Comparison of ENCODE assay signal across 19 cellular contexts in genomic region chr21:45465611-45466329, GRCh38.
A peak's percentile ranks its signal among the peaks of the same experiment; 100 is the strongest.
DNase-seq lines count a peak whose midpoint lies in the region; ATAC-seq and TF ChIP-seq lines count a peak whose summit lies in the region.
"Had no signal": no experiment of that assay in that cellular context is flagged by ENCODE, and none has a peak within 500 bp of the region (broad histone marks: within the 10 kb centered on the region; RNA-seq: fewer than 3 reads in every experiment).

No MANE protein-coding gene starts in this region.

- peaks cover 0 to 73% (median 0%) of the 10 kb centered on the region in 3 experiments for H3K27me3 ChIP-seq in neuronal stem cell (ENCODE audit: control insufficient read depth in 3 of 3, insufficient read depth in 3 of 3, low read depth in 1 of 3, low read length in 3 of 3)
- H3K27me3 ChIP-seq: neural progenitor cell, Peyer's patch had no signal

- peaks cover 12 to 14% of the 10 kb centered on the region in 2 donors for H3K9me3 ChIP-seq in neuronal stem cell (replicated peaks in 1 of 2; ENCODE audit: control insufficient read depth in 2 of 2, insufficient read depth in 1 of 2, low read depth in 1 of 2, low read length in 2 of 2)
- no peaks in the 10 kb centered on the region for H3K9me3 ChIP-seq in OCI-LY7 (ENCODE audit: low read length)
- H3K9me3 ChIP-seq: gastrocnemius medialis, Peyer's patch had no signal

- H3K9ac ChIP-seq in neuronal stem cell (ENCODE audit: low read depth, low read length, poor library complexity), result peak overlapping the region; percentile 25
- H3K9ac ChIP-seq: neural progenitor cell had no signal

- H3K4ac ChIP-seq in neuronal stem cell (ENCODE audit: low read length), result no peak overlapping the region

- no peak overlapping the region for H2BK15ac ChIP-seq in neuronal stem cell (ENCODE audit: low read length)

- H4K8ac ChIP-seq in neuronal stem cell (ENCODE audit: low read depth, low read length), result no peak overlapping the region

- H3K4me2 ChIP-seq in neuronal stem cell (ENCODE audit: insufficient read depth, low read length, poor library complexity, severe bottlenecking), result no peak overlapping the region
- H3K4me2 ChIP-seq in OCI-LY7 (ENCODE audit: low read length), result no peak overlapping the region
- H3K4me2 ChIP-seq: neural progenitor cell had no signal

- no peak overlapping the region for H2BK5ac ChIP-seq in neuronal stem cell (ENCODE audit: low read length)

- TF ChIP-seq CTCF in OCI-LY7 (conservative IDR thresholded peaks at IDR 0.05; ENCODE audit: low read length), result no peak

- H2AFZ ChIP-seq in neuronal stem cell (ENCODE audit: low read length), result no peak overlapping the region
- no peak overlapping the region for H2AFZ ChIP-seq in OCI-LY7 (ENCODE audit: low read length)
- H2AFZ ChIP-seq: neural progenitor cell had no signal

- BruUV-seq in OCI-LY7 (replicated peaks; lab: Mats Ljungman, UMichigan), result no TSS peak

- intact Hi-C loops in Right ventricle myocardium superior (cut with DNase I) (loop anchor here (10.0 kb wide), 1 partner anchor 359 kb away; no protein-coding TSS in a partner anchor), cardiac septum (cut with DNase I) (no loop called here), left cardiac atrium (cut with DNase I) (no loop called here), OCI-LY7 (cut with micrococcal nuclease; ENCODE audit: unreplicated experiment) (no loop called here)

- peak; percentile 42 for DNase-seq in Right ventricle myocardium superior
- DNase-seq in cardiac septum (ENCODE audit: low spot score), result no peak
- peak; percentile 22 for DNase-seq in left cardiac atrium
- DNase-seq in neuronal stem cell (ENCODE audit: low spot score), result no peak
- no peak for DNase-seq in OCI-LY7 (ENCODE audit: low spot score)
- no peak for DNase-seq in NCI-H2196 (lab: John Stamatoyannopoulos, UW; ENCODE audit: unreplicated experiment)
- DNase-seq: activated CD4-positive, alpha-beta T cell treated with anti-CD3 and anti-CD28 coated beads for 48 hours; activated naive CD4-positive, alpha-beta T cell treated with anti-CD3 and anti-CD28 coated beads, Interleukin-2, amount 10 ng/mL, durations not matched to agents 7 days and 5 days; activated T-cell treated with anti-CD3 and anti-CD28 coated beads, Interleukin-2, amount 50 U/mL, for 48 hours; gastrocnemius medialis; NCI-H2029 treated with DMSO at 0.1 percent for 48 hours; NCI-H446 treated with DMSO at 0.1 percent for 48 hours; NK-92 treated with Interleukin-12 subunit alpha and Interleukin-12 subunit beta, amount 100 ng/mL, for 24 hours; T-helper 17 cell had no signal

- no peak overlapping the region for H3K23ac ChIP-seq in neuronal stem cell (ENCODE audit: low read depth, low read length, poor library complexity)

- POLR2A ChIA-PET in OCI-LY7 (lab: Charles Lee), result no interaction called here

- H3K79me1 ChIP-seq in neuronal stem cell (ENCODE audit: low read depth, low read length), result peaks cover 10% of the 10 kb centered on the region

- H3K27ac ChIP-seq in neuronal stem cell (replicated peaks; ENCODE audit: low read length), result no peak overlapping the region
- no peak overlapping the region for H3K27ac ChIP-seq in OCI-LY7 (ENCODE audit: low read depth, low read length, poor library complexity, severe bottlenecking)
- H3K27ac ChIP-seq: gastrocnemius medialis, neural progenitor cell had no signal

- H3K4me1 ChIP-seq in neuronal stem cell (ENCODE audit: control insufficient read depth in 2 of 2, insufficient read depth in 1 of 2, low read depth in 1 of 2, low read length in 2 of 2) (peaks cover 10 to 13% of the 10 kb centered on the region in 2 donors), OCI-LY7 (ENCODE audit: insufficient read depth, low read length, poor library complexity, severe bottlenecking) (no peaks in the 10 kb centered on the region)
- H3K4me1 ChIP-seq: gastrocnemius medialis had no signal

- WGBS in neuronal stem cell (ENCODE audit: extremely low coverage in 2 of 2, insufficient read length in 2 of 2, insufficient replicate concordance in 1 of 2), 2 donors, result no CpG with 5 or more reads among the region's 27 CpGs

- no peaks in the 10 kb centered on the region for H4K20me1 ChIP-seq in OCI-LY7 (ENCODE audit: insufficient read depth, low read length)

- H2BK120ac ChIP-seq in neuronal stem cell (ENCODE audit: low read depth, low read length), result no peak overlapping the region

- peak overlapping the region; percentile 70 for H3K18ac ChIP-seq in neuronal stem cell (ENCODE audit: low read length)

- no peaks in the 10 kb centered on the region for H3K9me2 ChIP-seq in OCI-LY7 (ENCODE audit: insufficient read depth, low read length)

- H3K4me3 ChIP-seq in neuronal stem cell (ENCODE audit: low read length in 2 of 2) (no peak overlapping the region), OCI-LY7 (ENCODE audit: low read depth, low read length, poor library complexity, severe bottlenecking) (no peak overlapping the region)
- H3K4me3 ChIP-seq: gastrocnemius medialis, lung, neural progenitor cell, Peyer's patch had no signal

- no peak overlapping the region for H3K14ac ChIP-seq in neuronal stem cell (ENCODE audit: low read length)

- no peaks in the 10 kb centered on the region for H3K79me2 ChIP-seq in OCI-LY7 (ENCODE audit: insufficient read depth, low read depth, low read length)

- H3K36me3 ChIP-seq in neuronal stem cell (replicated peaks in 1 of 2; ENCODE audit: control insufficient read depth in 2 of 2, insufficient read depth in 2 of 2, low read length in 2 of 2), result no peaks in the 10 kb centered on the region
- H3K36me3 ChIP-seq in OCI-LY7 (ENCODE audit: insufficient read depth, low read length), result no peaks in the 10 kb centered on the region
- H3K36me3 ChIP-seq: gastrocnemius medialis, Peyer's patch had no signal

- H2BK12ac ChIP-seq in neuronal stem cell (ENCODE audit: low read length), result no peak overlapping the region

- ATAC-seq in Right ventricle myocardium superior (ENCODE audit: poor library complexity) (no peak), left cardiac atrium (no peak), HG03159 (IDR thresholded peaks at IDR 0.05; ENCODE audit: unreplicated experiment) (no peak), HG02623 (IDR thresholded peaks at IDR 0.05; ENCODE audit: unreplicated experiment) (no peak)
- ATAC-seq: gastrocnemius medialis, T-helper 17 cell had no signal

- CTCF ChIA-PET in OCI-LY7 (lab: Charles Lee; ENCODE audit: unreplicated experiment), result no interaction called here

- no peak overlapping the region for H4K91ac ChIP-seq in neuronal stem cell (ENCODE audit: low read depth, low read length, poor library complexity)

- peak overlapping the region; percentile 58 for H2AK5ac ChIP-seq in neuronal stem cell (ENCODE audit: low read depth, low read length)

Comparison
In these comparisons a context has a peak if more than half of its experiments do, and no peak if none do; other contexts are left out.
1. DNase-seq: peak in Right ventricle myocardium superior (single experiment) and left cardiac atrium (single experiment); none in cardiac septum (single experiment), neuronal stem cell (single experiment), OCI-LY7 (single experiment) and NCI-H2196 (single experiment).